20 cellular contexts compared by ENCODE assay signal in genomic region chr10:132058111-132058745, GRCh38. TPM values are rescaled to one million over a fixed set of nuclear protein-coding genes. Genes with fewer than 3 reads are reported as not detected.
DNase-seq lines count a peak whose midpoint lies in the region; ATAC-seq and TF ChIP-seq lines count a peak whose summit lies in the region.
"Had no signal": no experiment of that assay in that cellular context is flagged by ENCODE, and none has a peak within 500 bp of the region (broad histone marks: within the 10 kb centered on the region; RNA-seq: fewer than 3 reads in every experiment).

No MANE protein-coding gene starts in this region.

- peak; percentile 54 for ATAC-seq in HG03442 (IDR thresholded peaks at IDR 0.05; ENCODE audit: unreplicated experiment)
- ATAC-seq in activated naive CD8-positive, alpha-beta T cell treated with anti-CD3 and anti-CD28 coated beads, Interleukin-2, amount 50 U/mL, for 24 hours = peak; percentile 54
- ATAC-seq in stimulated activated effector memory CD8-positive, alpha-beta T cell treated with anti-CD3 and anti-CD28 coated beads, Interleukin-12 subunit alpha, Interleukin-12 subunit beta, amount 100 ng/mL, for 72 hours = peak; percentile 67
- no peak for ATAC-seq in left lobe of liver
- ATAC-seq: naive thymus-derived CD8-positive, alpha-beta T cell; sciatic nerve; WTC11 had no signal

- H3K27me3 Mint-ChIP-seq in activated naive CD4-positive, alpha-beta T cell treated with anti-CD3 and anti-CD28 coated beads, Interleukin-2, amount 10 ng/mL, durations not matched to agents 7 days and 5 days = peaks cover 10% of the 10 kb centered on the region
- peaks cover 8% of the 10 kb centered on the region for H3K27me3 Mint-ChIP-seq in activated naive CD8-positive, alpha-beta T cell treated with anti-CD3 and anti-CD28 coated beads, Interleukin-2, amount 50 U/mL, for 24 hours
- peaks cover 46% of the 10 kb centered on the region for H3K27me3 Mint-ChIP-seq in progenitor cell of endocrine pancreas

- CTCF ChIA-PET in activated naive CD4-positive, alpha-beta T cell treated with anti-CD3 and anti-CD28 coated beads, Interleukin-2, amount 10 ng/mL, durations not matched to agents 7 days and 5 days (lab: Charles Lee) = no interaction called here

- H3K4me3 Mint-ChIP-seq in activated naive CD4-positive, alpha-beta T cell treated with anti-CD3 and anti-CD28 coated beads, Interleukin-2, amount 10 ng/mL, durations not matched to agents 7 days and 5 days = no peak overlapping the region
- no peak overlapping the region for H3K4me3 Mint-ChIP-seq in activated naive CD8-positive, alpha-beta T cell treated with anti-CD3 and anti-CD28 coated beads, Interleukin-2, amount 50 U/mL, for 24 hours
- H3K4me3 Mint-ChIP-seq in stimulated activated effector memory CD8-positive, alpha-beta T cell treated with anti-CD3 and anti-CD28 coated beads, Interleukin-12 subunit alpha, Interleukin-12 subunit beta, amount 100 ng/mL, for 72 hours = no peak overlapping the region
- H3K4me3 Mint-ChIP-seq in progenitor cell of endocrine pancreas (ENCODE audit: low read depth) = no peak overlapping the region
- H3K4me3 Mint-ChIP-seq: activated naive CD4-positive, alpha-beta T cell treated with anti-CD3 and anti-CD28 coated beads, Interleukin-2, amount 50 U/mL, for 24 hours; brain; CD4-positive, alpha-beta memory T cell; dendritic cell treated with granulocyte-macrophage colony-stimulating factor and Interleukin-4, amounts not matched to agents 40 ng/mL and 50 ng/mL, for 4 days; memory B cell; naive thymus-derived CD8-positive, alpha-beta T cell; WTC11 had no signal

- peaks cover 6% of the 10 kb centered on the region for H3K9me3 Mint-ChIP-seq in activated naive CD4-positive, alpha-beta T cell treated with anti-CD3 and anti-CD28 coated beads, Interleukin-2, amount 10 ng/mL, durations not matched to agents 7 days and 5 days
- H3K9me3 Mint-ChIP-seq in activated naive CD8-positive, alpha-beta T cell treated with anti-CD3 and anti-CD28 coated beads, Interleukin-2, amount 50 U/mL, for 24 hours = no peaks in the 10 kb centered on the region
- H3K9me3 Mint-ChIP-seq in stimulated activated effector memory CD8-positive, alpha-beta T cell treated with anti-CD3 and anti-CD28 coated beads, Interleukin-12 subunit alpha, Interleukin-12 subunit beta, amount 100 ng/mL, for 72 hours = no peaks in the 10 kb centered on the region
- H3K9me3 Mint-ChIP-seq in progenitor cell of endocrine pancreas (ENCODE audit: low read depth) = peaks cover 3% of the 10 kb centered on the region
- H3K9me3 Mint-ChIP-seq: activated naive CD4-positive, alpha-beta T cell treated with anti-CD3 and anti-CD28 coated beads, Interleukin-2, amount 50 U/mL, for 24 hours had no signal

- peak; percentile 7 for DNase-seq in activated naive CD4-positive, alpha-beta T cell treated with Interleukin-2 at 50 U/mL for 16 hours
- no peak for DNase-seq in activated naive CD4-positive, alpha-beta T cell treated with anti-CD3 and anti-CD28 coated beads, Interleukin-2, amount 10 ng/mL, durations not matched to agents 7 days and 5 days
- no peak for DNase-seq in activated naive CD8-positive, alpha-beta T cell treated with anti-CD3 and anti-CD28 coated beads, Interleukin-2, amount 50 U/mL, for 24 hours
- no peak for DNase-seq in stimulated activated effector memory CD8-positive, alpha-beta T cell treated with anti-CD3 and anti-CD28 coated beads, Interleukin-12 subunit alpha, Interleukin-12 subunit beta, amount 100 ng/mL, for 72 hours (ENCODE audit: low spot score in 2 of 2)
- DNase-seq in progenitor cell of endocrine pancreas (ENCODE audit: low spot score, unreplicated experiment) (no peak), NCI-H226 (no peak), left lobe of liver (ENCODE audit: low spot score) (no peak)
- DNase-seq: CD4-positive, alpha-beta memory T cell; DMS53; hypothalamus; kidney glomerular epithelial cell; naive thymus-derived CD8-positive, alpha-beta T cell; PC-9 had no signal

- no peaks in the 10 kb centered on the region for H3K4me1 Mint-ChIP-seq in activated naive CD4-positive, alpha-beta T cell treated with anti-CD3 and anti-CD28 coated beads, Interleukin-2, amount 10 ng/mL, durations not matched to agents 7 days and 5 days
- H3K4me1 Mint-ChIP-seq in activated naive CD8-positive, alpha-beta T cell treated with anti-CD3 and anti-CD28 coated beads, Interleukin-2, amount 50 U/mL, for 24 hours = no peaks in the 10 kb centered on the region
- H3K4me1 Mint-ChIP-seq in stimulated activated effector memory CD8-positive, alpha-beta T cell treated with anti-CD3 and anti-CD28 coated beads, Interleukin-12 subunit alpha, Interleukin-12 subunit beta, amount 100 ng/mL, for 72 hours = no peaks in the 10 kb centered on the region
- no peaks in the 10 kb centered on the region for H3K4me1 Mint-ChIP-seq in progenitor cell of endocrine pancreas (ENCODE audit: low read depth)
- H3K4me1 Mint-ChIP-seq: activated naive CD4-positive, alpha-beta T cell treated with anti-CD3 and anti-CD28 coated beads, Interleukin-2, amount 50 U/mL, for 24 hours; CD4-positive, alpha-beta memory T cell; memory B cell had no signal

- H3K36me3 Mint-ChIP-seq in activated naive CD4-positive, alpha-beta T cell treated with anti-CD3 and anti-CD28 coated beads, Interleukin-2, amount 10 ng/mL, durations not matched to agents 7 days and 5 days = no peaks in the 10 kb centered on the region
- H3K36me3 Mint-ChIP-seq in activated naive CD8-positive, alpha-beta T cell treated with anti-CD3 and anti-CD28 coated beads, Interleukin-2, amount 50 U/mL, for 24 hours (ENCODE audit: low read depth) = peaks cover 2% of the 10 kb centered on the region
- H3K36me3 Mint-ChIP-seq in stimulated activated effector memory CD8-positive, alpha-beta T cell treated with anti-CD3 and anti-CD28 coated beads, Interleukin-12 subunit alpha, Interleukin-12 subunit beta, amount 100 ng/mL, for 72 hours = no peaks in the 10 kb centered on the region
- no peaks in the 10 kb centered on the region for H3K36me3 Mint-ChIP-seq in progenitor cell of endocrine pancreas (ENCODE audit: insufficient read depth)
- H3K36me3 Mint-ChIP-seq: activated naive CD4-positive, alpha-beta T cell treated with anti-CD3 and anti-CD28 coated beads, Interleukin-2, amount 50 U/mL, for 24 hours; CD4-positive, alpha-beta memory T cell; memory B cell had no signal

- TF ChIP-seq CTCF in progenitor cell of endocrine pancreas (IDR thresholded peaks at IDR 0.05; ENCODE audit: unreplicated experiment) = no peak

- H3K27ac Mint-ChIP-seq in activated naive CD4-positive, alpha-beta T cell treated with anti-CD3 and anti-CD28 coated beads, Interleukin-2, amount 10 ng/mL, durations not matched to agents 7 days and 5 days = no peak overlapping the region
- no peak overlapping the region for H3K27ac Mint-ChIP-seq in activated naive CD8-positive, alpha-beta T cell treated with anti-CD3 and anti-CD28 coated beads, Interleukin-2, amount 50 U/mL, for 24 hours
- no peak overlapping the region for H3K27ac Mint-ChIP-seq in stimulated activated effector memory CD8-positive, alpha-beta T cell treated with anti-CD3 and anti-CD28 coated beads, Interleukin-12 subunit alpha, Interleukin-12 subunit beta, amount 100 ng/mL, for 72 hours
- no peak overlapping the region for H3K27ac Mint-ChIP-seq in progenitor cell of endocrine pancreas
- H3K27ac Mint-ChIP-seq: activated naive CD4-positive, alpha-beta T cell treated with anti-CD3 and anti-CD28 coated beads, Interleukin-2, amount 50 U/mL, for 24 hours; brain; CD4-positive, alpha-beta memory T cell; dendritic cell treated with granulocyte-macrophage colony-stimulating factor and Interleukin-4, amounts not matched to agents 40 ng/mL and 50 ng/mL, for 4 days; memory B cell had no signal

RNA-seq across cellular contexts. Expression of gene JAKMIP3, which starts 7.5 kb away (rescaled TPM):
- total RNA-seq in progenitor cell of endocrine pancreas (0.17 and 0.27 TPM in 2 replicates), left lobe of liver (0.28 TPM)
